Comparison of ENCODE assay signal across 1 cellular context in the genomic region with DNA sequence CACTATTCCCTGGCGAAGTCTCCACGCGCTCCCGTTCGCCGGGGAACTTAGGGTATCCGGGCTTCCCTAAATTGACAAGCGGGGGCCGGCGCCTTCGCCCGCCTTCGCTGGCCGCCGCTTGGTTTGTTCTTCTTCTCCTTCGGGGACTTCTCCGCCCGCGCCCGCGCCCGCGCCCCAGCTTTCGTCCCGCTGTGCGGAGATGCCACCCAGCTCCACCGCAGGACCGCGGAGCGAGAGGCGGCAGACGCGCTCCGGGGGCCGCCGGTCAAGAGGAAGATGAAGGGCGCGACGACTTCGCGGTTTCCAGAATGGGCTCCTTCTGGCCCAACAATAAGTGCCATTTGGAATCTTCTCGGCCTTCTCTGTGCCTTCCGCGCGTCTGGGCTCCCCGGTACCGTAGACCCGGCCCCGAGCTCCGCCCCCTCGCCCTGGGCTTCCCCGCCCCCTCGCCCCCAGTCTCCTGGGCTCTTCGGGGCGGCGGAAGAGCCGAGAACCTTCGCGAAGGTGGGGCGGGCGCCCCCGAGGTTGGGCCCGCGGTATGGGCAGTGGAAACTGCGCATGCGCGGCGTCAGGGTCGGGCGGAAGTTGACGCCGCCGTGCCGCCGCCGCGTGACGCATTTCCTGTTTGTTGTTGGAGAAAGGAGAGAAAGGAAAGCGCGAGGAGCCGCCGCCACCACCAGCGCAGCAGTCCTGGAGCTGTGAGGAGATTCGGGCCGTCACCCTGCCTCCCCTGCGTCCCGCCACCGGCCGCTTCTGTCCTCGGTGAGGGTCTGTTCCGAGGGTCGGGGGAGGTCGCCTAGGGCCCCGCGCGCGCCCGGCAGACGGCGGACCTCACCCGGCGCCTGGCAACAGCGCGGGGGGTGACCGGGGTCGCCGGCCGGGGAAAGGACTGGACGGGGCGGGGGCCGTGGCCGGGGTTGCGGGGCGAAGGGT.
TF ChIP-seq lines count a peak whose summit lies in the region.

A gene (plus strand): TSS at position 622 of the 933 bp plus-strand sequence. CDS start 21,569 bp downstream, outside the sequence.

TF ChIP-seq in H1, 55 proteins besides CTCF, POLR2A, EP300 and RAD21 (continued from another document):
- TF ChIP-seq, protein P1, sequence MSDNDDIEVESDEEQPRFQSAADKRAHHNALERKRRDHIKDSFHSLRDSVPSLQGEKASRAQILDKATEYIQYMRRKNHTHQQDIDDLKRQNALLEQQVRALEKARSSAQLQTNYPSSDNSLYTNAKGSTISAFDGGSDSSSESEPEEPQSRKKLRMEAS (IDR thresholded peaks at IDR 0.05), result peak; percentile 49; the same call in 1 of the 2 replicates
- TF ChIP-seq HDAC6 (IDR thresholded peaks at IDR 0.05; ENCODE audit: low read depth, low read length) (no peak), ASH2L (IDR thresholded peaks at IDR 0.05; ENCODE audit: low read length) (peak; percentile 93), NRF1 (IDR thresholded peaks at IDR 0.05; ENCODE audit: low read depth, low read length) (peak; percentile 69), TAF1 (IDR thresholded peaks at IDR 0.05; ENCODE audit: low read depth, low read length) (peak; percentile 82; the same call in 1 of the 2 replicates), HDAC2 (IDR thresholded peaks at IDR 0.05; ENCODE audit: borderline replicate concordance in 1 of 2, low read depth in 2 of 2, low read length in 2 of 2) (peak; percentile 11 to 38; a peak in 2 of 4 replicates), TBP (IDR thresholded peaks at IDR 0.05; ENCODE audit: low read depth, low read length) (peak; percentile 72), RBBP5 (IDR thresholded peaks at IDR 0.05; ENCODE audit: borderline replicate concordance, low read depth, low read length) (0 out of 2 replicates have a peak, but pooled peaks have one; percentile 39), SIN3A (conservative IDR thresholded peaks at IDR 0.05 in 1 of 2, IDR thresholded peaks at IDR 0.05 in 1 of 2; ENCODE audit: low read depth in 1 of 2, low read length in 2 of 2) (peak in 1 of 2 experiments; percentile 44; a peak in 1 of 4 replicates), JUN (IDR thresholded peaks at IDR 0.05; ENCODE audit: low read depth, low read length) (no peak), SIX5 (IDR thresholded peaks at IDR 0.05; ENCODE audit: low read depth, low read length) (no peak), CEBPB (IDR thresholded peaks at IDR 0.05; ENCODE audit: low read depth, low read length) (no peak), JUND (IDR thresholded peaks at IDR 0.05; ENCODE audit: low read length) (peak; percentile 24; the same call in 1 of the 2 replicates), CREB1 (IDR thresholded peaks at IDR 0.05) (peak; percentile 90), POLR2AphosphoS5 (IDR thresholded peaks at IDR 0.05; ENCODE audit: low read depth, low read length) (peak; percentile 78), PHF8 (conservative IDR thresholded peaks at IDR 0.05; ENCODE audit: low read depth, low read length) (peak; percentile 76), KDM1A (IDR thresholded peaks at IDR 0.05; ENCODE audit: borderline replicate concordance, low read length) (no peak), SAP30 (IDR thresholded peaks at IDR 0.05; ENCODE audit: insufficient read depth, insufficient replicate concordance, low read length) (no peak), EGR1 (IDR thresholded peaks at IDR 0.05; ENCODE audit: borderline replicate concordance, low read depth, low read length) (no peak)
- TF ChIP-seq, protein P2, sequence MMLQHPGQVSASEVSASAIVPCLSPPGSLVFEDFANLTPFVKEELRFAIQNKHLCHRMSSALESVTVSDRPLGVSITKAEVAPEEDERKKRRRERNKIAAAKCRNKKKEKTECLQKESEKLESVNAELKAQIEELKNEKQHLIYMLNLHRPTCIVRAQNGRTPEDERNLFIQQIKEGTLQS (IDR thresholded peaks at IDR 0.05; ENCODE audit: insufficient read depth, low read depth, low read length), result no peak
- TF ChIP-seq, protein P3, sequence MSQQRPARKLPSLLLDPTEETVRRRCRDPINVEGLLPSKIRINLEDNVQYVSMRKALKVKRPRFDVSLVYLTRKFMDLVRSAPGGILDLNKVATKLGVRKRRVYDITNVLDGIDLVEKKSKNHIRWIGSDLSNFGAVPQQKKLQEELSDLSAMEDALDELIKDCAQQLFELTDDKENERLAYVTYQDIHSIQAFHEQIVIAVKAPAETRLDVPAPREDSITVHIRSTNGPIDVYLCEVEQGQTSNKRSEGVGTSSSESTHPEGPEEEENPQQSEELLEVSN (IDR thresholded peaks at IDR 0.05), result peak; percentile 34; the same call in 1 of the 2 replicates
